Comparison of ENCODE assay signal across 7 cellular contexts in genomic region chr17:71914812-71915211, GRCh38.
"Had no signal": no experiment of that assay in that cellular context is flagged by ENCODE, and none has a peak within 500 bp of the region (broad histone marks: within the 10 kb centered on the region; RNA-seq: fewer than 3 reads in every experiment).

No MANE protein-coding gene starts in this region.

- H3K27ac ChIP-seq: GM23248, HL-60 had no signal

- H3K4me3 ChIP-seq: GM23248, K562 had no signal

- FAIRE-seq: K562 had no signal

- DNase-seq: GM23248, GOT3, H9, HCEC 1CT, IMR-90 had no signal

- H2AFZ ChIP-seq: GM23248 had no signal

- ATAC-seq: K562 had no signal

- H3K9ac ChIP-seq: GM23248 had no signal
